21 cellular contexts compared by ENCODE assay signal in the genomic region with DNA sequence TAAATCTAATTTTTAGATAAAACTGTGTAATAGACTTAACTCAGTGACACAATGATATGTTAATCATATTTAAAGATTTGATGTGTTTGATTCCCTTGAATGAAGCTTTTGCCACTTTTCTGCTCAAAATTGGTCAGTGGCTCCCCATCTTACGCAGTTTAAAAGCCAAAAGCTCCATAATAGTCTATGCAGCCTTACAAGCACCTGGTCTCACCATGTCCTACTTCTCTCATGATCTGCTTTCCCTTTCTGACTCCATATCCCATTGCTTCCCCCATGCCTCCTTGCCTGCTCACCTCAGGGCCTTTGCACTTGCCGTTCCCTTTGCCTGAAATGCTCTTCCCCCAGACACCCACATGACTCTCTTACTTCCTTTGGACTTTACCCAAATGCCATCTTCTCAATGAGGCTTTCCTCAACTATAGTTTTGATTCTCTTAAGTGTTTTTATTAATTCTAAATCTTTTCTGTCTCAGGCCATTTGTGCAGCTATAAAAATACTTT. TPM values are rescaled to one million over a fixed set of nuclear protein-coding genes. Genes with fewer than 3 reads are reported as not detected.
A peak's percentile ranks its signal among the peaks of the same experiment; 100 is the strongest.
DNase-seq lines count a peak whose midpoint lies in the region; ATAC-seq, FAIRE-seq and TF ChIP-seq lines count a peak whose summit lies in the region.
"Had no signal": no experiment of that assay in that cellular context is flagged by ENCODE, and none has a peak within 500 bp of the region (broad histone marks: within the 10 kb centered on the region; RNA-seq: fewer than 3 reads in every experiment).

No MANE protein-coding gene starts in this region.

- ATAC-seq in IMR-90 (ENCODE audit: low read depth) (no peak), HG03045 (IDR thresholded peaks at IDR 0.05; ENCODE audit: unreplicated experiment) (no peak)
- ATAC-seq: activated CD8-positive, alpha-beta memory T cell treated with anti-CD3 and anti-CD28 coated beads, Interleukin-2, amount 10 ng/mL, durations not matched to agents 7 days and 5 days; left lung; pancreas; stimulated activated naive CD8-positive, alpha-beta T cell treated with anti-CD3 and anti-CD28 coated beads, Interleukin-15, amount 100 ng/mL, for 72 hours had no signal

- H3K27me3 Mint-ChIP-seq in Caco-2 (ENCODE audit: insufficient read depth, unreplicated experiment), result no peaks in the 10 kb centered on the region

- H3K4ac ChIP-seq in IMR-90 (ENCODE audit: low read depth, low read length) (no peak overlapping the region), H1 (replicated peaks; ENCODE audit: insufficient read length, low read depth, low read length) (no peak overlapping the region)

- H3F3A ChIP-seq in neural cell (ENCODE audit: insufficient read depth, low read length, poor library complexity, severe bottlenecking), result no peaks in the 10 kb centered on the region

- WGBS in IMR-90 (ENCODE audit: extremely low coverage in 2 of 2, insufficient read length in 1 of 2), 2 experiments, result 100% methylated on average over 1 of the region's 2 CpGs; no CpG with 5 or more reads in 1 of the 2 experiments
- 94% methylated on average over 2 of the region's 2 CpGs; no CpG with 5 or more reads in 1 of the 2 experiments for WGBS in H1 (ENCODE audit: extremely low coverage in 1 of 2, insufficient coverage in 1 of 2, insufficient read length in 1 of 2, insufficient replicate concordance in 2 of 2, low coverage in 1 of 2, low lambda C conversion rate in 2 of 2, missing lambda C conversion rate in 1 of 2), 2 experiments

- in situ Hi-C loops in IMR-90 (cut with MboI; ENCODE audit: low sequenced_read_pairs), result no loop called here

- no peak for DNase-seq in Caco-2
- DNase-seq in IMR-90, result no peak
- no peak for DNase-seq in H1 (ENCODE audit: low read depth in 1 of 2, low spot score in 2 of 2)
- no peak for DNase-seq in glomerular visceral epithelial cell (ENCODE audit: extremely low spot score)
- no peak for DNase-seq in HTR-8/SVneo (ENCODE audit: insufficient read length, low spot score)
- no peak for DNase-seq in UCSD-AML1 (lab: John Stamatoyannopoulos, UW; ENCODE audit: unreplicated experiment)
- DNase-seq: activated CD4-positive, alpha-beta T cell treated with anti-CD3 and anti-CD28 coated beads for 4 hours; activated CD8-positive, alpha-beta memory T cell treated with anti-CD3 and anti-CD28 coated beads, Interleukin-2, amount 10 ng/mL, durations not matched to agents 7 days and 5 days; activated effector memory CD4-positive, alpha-beta T cell treated with Interleukin-2 at 50 U/mL for 16 hours; central memory CD4-positive, alpha-beta T cell; effector CD4-positive, alpha-beta T cell; left lung; NK-92 treated with Interleukin-12 subunit alpha and Interleukin-12 subunit beta, amount 100 ng/mL, for 24 hours; pancreas; stimulated activated CD4-positive, alpha-beta T cell treated with anti-CD3 and anti-CD28 coated beads, Interleukin-1b, Interleukin-23, amount 100 ng/mL, for 48 hours; stimulated activated naive CD8-positive, alpha-beta T cell treated with anti-CD3 and anti-CD28 coated beads, Interleukin-15, amount 100 ng/mL, for 72 hours; transverse colon had no signal

- H4K91ac ChIP-seq in IMR-90 (ENCODE audit: insufficient read depth, low read depth, low read length) (no peak overlapping the region), H1 (replicated peaks; ENCODE audit: insufficient read length, low read length) (no peak overlapping the region)

- peak overlapping the region; percentile 29 for H3K4me3 Mint-ChIP-seq in Caco-2 (ENCODE audit: unreplicated experiment)

- H3K79me2 ChIP-seq in H1 (ENCODE audit: control insufficient read depth in 1 of 2, insufficient read depth in 2 of 2, low read length in 2 of 2), result peaks cover 0 to 42% of the 10 kb centered on the region in 2 experiments; a peak in 2 of 4 replicates
- peaks cover 41% of the 10 kb centered on the region for H3K79me2 ChIP-seq in neural cell (replicated peaks; ENCODE audit: insufficient read depth, low read length)

- TF ChIP-seq RAD21 in IMR-90 (IDR thresholded peaks at IDR 0.05; ENCODE audit: low read length) (no peak), H1 (IDR thresholded peaks at IDR 0.05 in 1 of 2, conservative IDR thresholded peaks at IDR 0.05 in 1 of 2; ENCODE audit: low read depth in 2 of 2, low read length in 2 of 2) (no peak), neural cell (conservative IDR thresholded peaks at IDR 0.05) (no peak)

- POLR2A ChIA-PET in Caco-2 (lab: Charles Lee), result no interaction called here
- POLR2A ChIA-PET in IMR-90 (lab: Charles Lee; ENCODE audit: unreplicated experiment), result no interaction called here
- POLR2A ChIA-PET in H1 (lab: Charles Lee; ENCODE audit: partially characterized antibody), result interaction anchor here (0.9 to 3.2 kb wide), 6 partner anchors 21 to 272 kb away, joined by 3 to 25 read pairs (median 6); a partner anchor contains a TSS

- no peaks in the 10 kb centered on the region for H3K36me3 Mint-ChIP-seq in Caco-2 (ENCODE audit: insufficient read depth, unreplicated experiment)
- H3K36me3 Mint-ChIP-seq: activated CD8-positive, alpha-beta memory T cell treated with anti-CD3 and anti-CD28 coated beads, Interleukin-2, amount 10 ng/mL, durations not matched to agents 7 days and 5 days had no signal

- H2BK12ac ChIP-seq in H1 (ENCODE audit: low read depth, low read length), result no peak overlapping the region

- H2AFZ ChIP-seq in IMR-90 (replicated peaks; ENCODE audit: low read length, poor library complexity) (no peak overlapping the region), H1 (ENCODE audit: low read length) (no peak overlapping the region), neural cell (ENCODE audit: low read depth, low read length) (no peak overlapping the region)

- no peaks in the 10 kb centered on the region for H3K9me2 ChIP-seq in neural cell (ENCODE audit: insufficient read depth, low read length)

- no peak overlapping the region for H2BK5ac ChIP-seq in IMR-90 (ENCODE audit: low read depth, low read length, poor library complexity, severe bottlenecking)
- no peak overlapping the region for H2BK5ac ChIP-seq in H1 (ENCODE audit: low read depth, low read length)

- no peak overlapping the region for H2BK120ac ChIP-seq in IMR-90 (ENCODE audit: low read depth, low read length)
- no peak overlapping the region for H2BK120ac ChIP-seq in H1 (replicated peaks; ENCODE audit: low read depth, low read length)

- H3K27me3 ChIP-seq in Caco-2 (replicated peaks; ENCODE audit: control insufficient read depth, insufficient read depth, low read length) (no peaks in the 10 kb centered on the region), IMR-90 (ENCODE audit: control insufficient read depth, insufficient read depth, low read length) (no peaks in the 10 kb centered on the region; the same call in 1 of the 2 replicates), H1 (replicated peaks in 1 of 4; ENCODE audit: control insufficient read depth in 3 of 4, extremely low read depth in 1 of 4, insufficient read depth in 3 of 4, low read length in 3 of 4) (no peaks in the 10 kb centered on the region; a peak in 1 of 7 replicates), neural cell (ENCODE audit: insufficient read depth, low read depth, low read length) (no peaks in the 10 kb centered on the region)
- H3K27me3 ChIP-seq: esophagus muscularis mucosa, pancreas, transverse colon had no signal

- H2BK15ac ChIP-seq in IMR-90 (ENCODE audit: low read depth, low read length), result no peak overlapping the region
- no peak overlapping the region for H2BK15ac ChIP-seq in H1 (ENCODE audit: low read length)

- H3K4me1 ChIP-seq in Caco-2, result peaks cover 6% of the 10 kb centered on the region; the same call in 1 of the 2 replicates
- no peaks in the 10 kb centered on the region for H3K4me1 ChIP-seq in IMR-90 (ENCODE audit: control insufficient read depth, insufficient read depth, low read length)
- H3K4me1 ChIP-seq in H1 (replicated peaks in 1 of 4; ENCODE audit: control insufficient read depth in 3 of 4, insufficient read depth in 4 of 4, low read length in 3 of 4), result peaks cover 0 to 2% (median 1%) of the 10 kb centered on the region in 4 experiments; a peak in 5 of 7 replicates

- intact Hi-C loops in Caco-2 (cut with micrococcal nuclease; ENCODE audit: unreplicated experiment) (no loop called here), IMR-90 (cut with micrococcal nuclease) (no loop called here)

- H3K9me1 ChIP-seq in IMR-90 (ENCODE audit: insufficient read depth, low read length), result peaks cover 10% of the 10 kb centered on the region

- no peak for TF ChIP-seq CTCF in Caco-2 (IDR thresholded peaks at IDR 0.05; ENCODE audit: insufficient read depth in 1 of 2, low read depth in 1 of 2, low read length in 1 of 2, severe bottlenecking in 1 of 2, unreplicated experiment in 1 of 2)
- TF ChIP-seq CTCF in IMR-90 (conservative IDR thresholded peaks at IDR 0.05; ENCODE audit: low read depth, low read length), result no peak
- no peak for TF ChIP-seq CTCF in H1 (IDR thresholded peaks at IDR 0.05; ENCODE audit: control extremely low read depth in 1 of 3, insufficient read depth in 1 of 3, low read depth in 1 of 3, low read length in 3 of 3)
- no peak for TF ChIP-seq CTCF in neural cell (IDR thresholded peaks at IDR 0.05; ENCODE audit: poor library complexity, severe bottlenecking)

- peaks cover 8% of the 10 kb centered on the region; the same call in 1 of the 2 replicates for H3K23me2 ChIP-seq in H1 (ENCODE audit: low read depth, low read length)

- FAIRE-seq in H1 (lab: Jason Lieb, UNC) (no peak), HTR-8/SVneo (lab: Jason Lieb, UNC) (no peak)
- FAIRE-seq: pancreas, RCC 7860 had no signal

- H2AK9ac ChIP-seq in IMR-90 (replicated peaks; ENCODE audit: low read depth, low read length, poor library complexity), result peak overlapping the region; percentile 30

- no peaks in the 10 kb centered on the region for H3K9me3 Mint-ChIP-seq in Caco-2 (ENCODE audit: unreplicated experiment)
- H3K9me3 Mint-ChIP-seq: stimulated activated naive CD8-positive, alpha-beta T cell treated with anti-CD3 and anti-CD28 coated beads, Interleukin-15, amount 100 ng/mL, for 72 hours had no signal

- H3K4me2 ChIP-seq in IMR-90 (ENCODE audit: low read depth, low read length) (no peak overlapping the region), H1 (ENCODE audit: insufficient read depth in 1 of 2, low read depth in 2 of 2, low read length in 2 of 2) (peak overlapping the region in 1 of 2 experiments; percentile 99; a peak in 1 of 4 replicates), neural cell (ENCODE audit: low read length) (no peak overlapping the region)

- no peak overlapping the region for H3K9ac ChIP-seq in IMR-90 (ENCODE audit: low read depth, low read length)
- no peak overlapping the region for H3K9ac ChIP-seq in H1 (replicated peaks in 1 of 4; ENCODE audit: extremely low read depth in 1 of 4, low read depth in 3 of 4, low read length in 3 of 4)
- H3K9ac ChIP-seq in neural cell (ENCODE audit: low read length), result no peak overlapping the region

- dilution Hi-C loops in IMR-90 (cut with HindIII; ENCODE audit: low sequenced_read_pairs, unreplicated experiment), result no loop called here

- H2BK20ac ChIP-seq in IMR-90 (ENCODE audit: low read depth, low read length) (no peak overlapping the region), H1 (ENCODE audit: low read length) (no peak overlapping the region)

- H4K5ac ChIP-seq in IMR-90 (ENCODE audit: low read depth, low read length) (no peak overlapping the region), H1 (ENCODE audit: insufficient read length, low read depth, low read length) (no peak overlapping the region)

- no peak overlapping the region for H4K8ac ChIP-seq in IMR-90 (ENCODE audit: low read depth in 2 of 2, low read length in 2 of 2)
- H4K8ac ChIP-seq in H1 (ENCODE audit: extremely low read depth, insufficient read depth, low read length), result no peak overlapping the region

- no peak for TF ChIP-seq POLR2A in IMR-90 (IDR thresholded peaks at IDR 0.05; ENCODE audit: low read depth, low read length)
- TF ChIP-seq POLR2A in H1 (IDR thresholded peaks at IDR 0.05; ENCODE audit: control extremely low read depth in 1 of 2, low read depth in 2 of 2, low read length in 2 of 2), result no peak

- CTCF ChIA-PET in Caco-2 (lab: Charles Lee) (interaction anchor here (0.9 kb wide), 1 partner anchor 16 kb away, joined by 3 read pairs; no protein-coding TSS in a partner anchor), IMR-90 (lab: Yijun Ruan, JAX) (no interaction called here), H1 (lab: Charles Lee; ENCODE audit: partially characterized antibody) (interaction anchor here (0.9 kb wide), 2 partner anchors 21 to 199 kb away, joined by 3 read pairs; no protein-coding TSS in a partner anchor)

- H3K56ac ChIP-seq in IMR-90 (ENCODE audit: extremely low read depth, insufficient read depth, low read length) (no peak overlapping the region), H1 (replicated peaks; ENCODE audit: insufficient read length, low read depth, low read length) (no peak overlapping the region)

- TF ChIP-seq EP300 in H1 (IDR thresholded peaks at IDR 0.05; ENCODE audit: borderline replicate concordance in 1 of 2, low read depth in 2 of 2, low read length in 2 of 2) (no peak), neural cell (conservative IDR thresholded peaks at IDR 0.05; ENCODE audit: poor library complexity, severe bottlenecking) (no peak)

- H3K23ac ChIP-seq in IMR-90 (ENCODE audit: low read depth, low read length) (peak overlapping the region; percentile 69; the same call in 1 of the 2 replicates), H1 (ENCODE audit: insufficient read length) (no peak overlapping the region)

- H2AK5ac ChIP-seq in IMR-90 (ENCODE audit: low read depth, low read length) (no peak overlapping the region), H1 (ENCODE audit: low read depth, low read length) (no peak overlapping the region)

- H3K27ac Mint-ChIP-seq in Caco-2 (ENCODE audit: unreplicated experiment), result no peak overlapping the region
- H3K27ac Mint-ChIP-seq: activated CD8-positive, alpha-beta memory T cell treated with anti-CD3 and anti-CD28 coated beads, Interleukin-2, amount 10 ng/mL, durations not matched to agents 7 days and 5 days; stimulated activated naive CD8-positive, alpha-beta T cell treated with anti-CD3 and anti-CD28 coated beads, Interleukin-15, amount 100 ng/mL, for 72 hours had no signal

- peaks cover 32 to 48% of the 10 kb centered on the region in 2 experiments for H3K79me1 ChIP-seq in IMR-90 (ENCODE audit: low read depth in 1 of 2, low read length in 2 of 2)
- H3K79me1 ChIP-seq in H1 (ENCODE audit: low read depth, low read length), result no peaks in the 10 kb centered on the region

- peaks cover 6% of the 10 kb centered on the region for H3K4me1 Mint-ChIP-seq in Caco-2 (ENCODE audit: low read depth, unreplicated experiment)

- H3K9me3 ChIP-seq in Caco-2 (no peaks in the 10 kb centered on the region), IMR-90 (ENCODE audit: control insufficient read depth, insufficient read depth, low read length) (no peaks in the 10 kb centered on the region), H1 (ENCODE audit: insufficient read depth in 2 of 2, low read depth in 1 of 2, low read length in 1 of 2) (no peaks in the 10 kb centered on the region), neural cell (ENCODE audit: low read length) (no peaks in the 10 kb centered on the region)
- H3K9me3 ChIP-seq: esophagus muscularis mucosa, left lung, pancreas, transverse colon had no signal

- H3K27ac ChIP-seq in IMR-90 (ENCODE audit: insufficient read depth, low read length), result no peak overlapping the region
- H3K27ac ChIP-seq in H1 (ENCODE audit: low read depth, low read length), result no peak overlapping the region
- no peak overlapping the region for H3K27ac ChIP-seq in neural cell (ENCODE audit: low read length)
- H3K27ac ChIP-seq: left lung, pancreas had no signal

- H3K4me3 ChIP-seq in Caco-2 (ENCODE audit: low read depth, low read length), result no peak overlapping the region
- no peak overlapping the region for H3K4me3 ChIP-seq in IMR-90 (ENCODE audit: insufficient read depth, low read depth, low read length)
- peak overlapping the region in 2 of 4 experiments; percentile 71 to 74; a peak in 1 of 8 replicates for H3K4me3 ChIP-seq in H1 (ENCODE audit: extremely low read depth in 1 of 4, insufficient read depth in 2 of 4, low read depth in 3 of 4, low read length in 4 of 4)
- H3K4me3 ChIP-seq in neural cell (ENCODE audit: low read length), result peak overlapping the region; percentile 75

- BruUV-seq in Caco-2 (replicated peaks; lab: Mats Ljungman, UMichigan), result no TSS peak
- BruUV-seq in IMR-90 (replicated peaks; lab: Mats Ljungman, UMichigan), result no TSS peak

- no peak overlapping the region for H3K18ac ChIP-seq in IMR-90 (ENCODE audit: low read depth, low read length)
- no peak overlapping the region for H3K18ac ChIP-seq in H1 (ENCODE audit: extremely low read depth, low read length)

- H3K36me3 ChIP-seq in Caco-2 (ENCODE audit: control insufficient read depth, insufficient read depth, low read length) (no peaks in the 10 kb centered on the region), IMR-90 (ENCODE audit: control insufficient read depth, insufficient read depth, low read length) (no peaks in the 10 kb centered on the region), H1 (ENCODE audit: control insufficient read depth in 2 of 4, insufficient read depth in 4 of 4, low read length in 3 of 4) (no peaks in the 10 kb centered on the region), neural cell (ENCODE audit: insufficient read depth, low read length) (no peaks in the 10 kb centered on the region)
- H3K36me3 ChIP-seq: esophagus muscularis mucosa, left lung, pancreas, transverse colon had no signal

- H4K20me1 ChIP-seq in IMR-90 (ENCODE audit: insufficient read depth, low read length) (peaks cover 5% of the 10 kb centered on the region; the same call in 1 of the 2 replicates), H1 (replicated peaks in 1 of 2; ENCODE audit: control insufficient read depth in 1 of 2, insufficient read depth in 2 of 2, low read length in 2 of 2) (peaks cover 3 to 8% of the 10 kb centered on the region in 2 experiments), neural cell (ENCODE audit: insufficient read depth) (no peaks in the 10 kb centered on the region)

- H3K14ac ChIP-seq in IMR-90 (replicated peaks; ENCODE audit: low read depth, low read length), result no peak overlapping the region
- no peak overlapping the region for H3K14ac ChIP-seq in H1 (ENCODE audit: insufficient read length)

RNA-seq across cellular contexts. Expression of a gene that starts 1.9 kb away (rescaled TPM):
- total RNA-seq in Caco-2 (2022) (3.2 and 3.7 TPM in 2 replicates), IMR-90 (2012; rRNA removed) (6.1 and 7.5 TPM in 2 replicates)
- polyA plus RNA-seq in IMR-90 (2012; rRNA removed) (1.8 and 2.1 TPM in 2 replicates), H1 (2011; rRNA removed) (2.3 and 2.9 TPM in 2 replicates), neural cell (6.9 and 10.1 TPM in 2 replicates)
- polyA plus RNA-seq in IMR-90 (2012; cell fraction: cytosol; rRNA removed), result 0.47 and 0.58 TPM in 2 replicates
- polyA plus RNA-seq in IMR-90 (2012; cell fraction: nucleus; rRNA removed; ENCODE audit: low replicate concordance), result 0.46 and 2.4 TPM in 2 replicates
- total RNA-seq in H1 (2021; fragmentation: NEBNext Ultra II Directional; extraction: Animal tissue kit (Norgen Biotek cat#: 25700)), result 8.9 and 10.4 TPM in 2 replicates
- polyA plus RNA-seq in H1 (2011; cell fraction: cytosol; rRNA removed), result 3.6 TPM
- 2.6 TPM for polyA plus RNA-seq in H1 (2011; cell fraction: nucleus; rRNA removed)
- 2.9 to 5.9 TPM (median 5.0 TPM) in 4 replicates for polyA plus RNA-seq in H1 (2012, experiment 1 of 2)
- 0.92 TPM for polyA plus RNA-seq in H1 (2012, experiment 2 of 2)
- 7.9 TPM for polyA plus RNA-seq in H1 (2013, experiment 1 of 2)
- polyA plus RNA-seq in H1 (2013, experiment 2 of 2), result 7.0 TPM
- polyA minus RNA-seq in H1 (2011; rRNA and poly(A)+ RNA removed), result 5.7 and 10.3 TPM in 2 replicates
- 3.1 TPM for polyA minus RNA-seq in H1 (2011; cell fraction: cytosol; rRNA and poly(A)+ RNA removed)
- 7.6 TPM for polyA minus RNA-seq in H1 (2011; cell fraction: nucleus; rRNA and poly(A)+ RNA removed)
- polyA minus RNA-seq in neural cell, result 32.1 and 35.1 TPM in 2 replicates
